ENCODE assay signal across 14 cellular contexts in genomic region chr19:1156305-1156801, GRCh38. TPM values are rescaled to one million over a fixed set of nuclear protein-coding genes. Genes with fewer than 3 reads are reported as not detected.
DNase-seq lines count a peak whose midpoint lies in the region; ATAC-seq and TF ChIP-seq lines count a peak whose summit lies in the region.
"Had no signal": no experiment of that assay in that cellular context is flagged by ENCODE, and none has a peak within 500 bp of the region (broad histone marks: within the 10 kb centered on the region; RNA-seq: fewer than 3 reads in every experiment).

No MANE protein-coding gene starts in this region.

- no peak for ATAC-seq in Right ventricle myocardium superior (ENCODE audit: poor library complexity)
- peak; percentile 1 for ATAC-seq in esophagus mucosa
- ATAC-seq in omental fat pad (ENCODE audit: low FRiP score): peak; percentile 8
- no peak for ATAC-seq in HG02840 (IDR thresholded peaks at IDR 0.05; ENCODE audit: low FRiP score, unreplicated experiment)
- ATAC-seq in HG03354 (IDR thresholded peaks at IDR 0.05; ENCODE audit: poor library complexity, severe bottlenecking, unreplicated experiment): no peak

- H3K27ac ChIP-seq in right atrium auricular region: peak overlapping the region in 1 of 2 donors; percentile 89
- H3K27ac ChIP-seq in vagina: peak overlapping the region; percentile 92
- H3K27ac ChIP-seq: KMS-11 had no signal

- no peaks in the 10 kb centered on the region for H3K27me3 ChIP-seq in right atrium auricular region
- H3K27me3 ChIP-seq in vagina: no peaks in the 10 kb centered on the region

- no peak for TF ChIP-seq POLR2A in vagina (IDR thresholded peaks at IDR 0.05)

- DNase-seq in right atrium auricular region (ENCODE audit: low spot score): peak; percentile 77
- no peak for DNase-seq in Right ventricle myocardium superior
- no peak for DNase-seq in omental fat pad (ENCODE audit: low spot score)
- no peak for DNase-seq in vagina (ENCODE audit: extremely low spot score in 2 of 2)
- DNase-seq in iPS-NIHi7 (ENCODE audit: extremely low spot score): no peak
- DNase-seq: activated naive CD4-positive, alpha-beta T cell treated with Interleukin-2 at 50 U/mL for 16 hours; DMS153; NCI-H1694 treated with DMSO at 0.1 percent for 48 hours; NCI-H526 treated with DMSO at 0.1 percent for 48 hours; T-helper 9 cell had no signal

- TF ChIP-seq CTCF in right atrium auricular region (IDR thresholded peaks at IDR 0.05) (no peak), omental fat pad (IDR thresholded peaks at IDR 0.05) (no peak), vagina (IDR thresholded peaks at IDR 0.05) (no peak)

- H3K4me1 ChIP-seq in right atrium auricular region (peaks cover 0 to 51% of the 10 kb centered on the region in 2 donors), vagina (peaks cover 53% of the 10 kb centered on the region)

- H3K36me3 ChIP-seq in right atrium auricular region (no peaks in the 10 kb centered on the region), vagina (peaks cover 0 to 15% of the 10 kb centered on the region in 2 donors)

- intact Hi-C loops in Right ventricle myocardium superior (cut with DNase I): no loop called here
- intact Hi-C loops in vagina (cut with DNase I): no loop called here

- no peak overlapping the region for H3K4me3 ChIP-seq in right atrium auricular region
- no peak overlapping the region for H3K4me3 ChIP-seq in vagina

- H3K9me3 ChIP-seq in right atrium auricular region (no peaks in the 10 kb centered on the region), vagina (no peaks in the 10 kb centered on the region)

RNA-seq across cellular contexts. Expression of gene SBNO2, which starts 17.7 kb away (rescaled TPM):
- total RNA-seq in right atrium auricular region (10 to 100 TPM; 14.7 to 17.7 TPM), Right ventricle myocardium superior (15.1 TPM), esophagus mucosa (67.5 TPM), omental fat pad (100 to 1,000 TPM in 1 of 4 donors, 10 to 100 TPM in 3; 33.1 to 208 (median 61.9) TPM), vagina (54.0 TPM)

RNA-seq across cellular contexts. Expression of gene STK11, which starts 49.2 kb away (rescaled TPM):
- total RNA-seq in right atrium auricular region (10 to 100 TPM; 62.0 to 64.7 TPM), Right ventricle myocardium superior (54.8 TPM), esophagus mucosa (35.0 TPM), omental fat pad (10 to 100 TPM; 38.0 to 48.4 (median 44.2) TPM), vagina (54.5 TPM)

RNA-seq across cellular contexts. Expression of gene GPX4, which starts 52.6 kb away (rescaled TPM):
- total RNA-seq in right atrium auricular region: 100 to 1,000 TPM; 404 to 529 TPM
- total RNA-seq in Right ventricle myocardium superior: 345 TPM
- total RNA-seq in esophagus mucosa: 138 TPM
- total RNA-seq in omental fat pad: 1,000 to 10,000 TPM in 1 of 4 donors, 100 to 1,000 TPM in 3; 429 to 1,640 (median 892) TPM
- total RNA-seq in vagina: 524 TPM

Comparison
In these comparisons a context has a peak if more than half of its experiments do, and no peak if none do; other contexts are left out.
1. ATAC-seq: peak in esophagus mucosa (single experiment) and omental fat pad (single experiment); none in Right ventricle myocardium superior (single experiment), HG02840 (single experiment) and HG03354 (single experiment).